ENCODE assay signal across 1 cellular context in genomic region chr20:9615118-9615517, GRCh38.
TF ChIP-seq lines count a peak whose summit lies in the region.

No MANE protein-coding gene starts in this region.

TF ChIP-seq in HepG2, 621 proteins besides CTCF, POLR2A, EP300 and RAD21 (continued from another document):
- TF ChIP-seq MLXIP (CRISPR knock-in tag; IDR thresholded peaks at IDR 0.05; ENCODE audit: borderline replicate concordance), result no peak
